In the genomic region with DNA sequence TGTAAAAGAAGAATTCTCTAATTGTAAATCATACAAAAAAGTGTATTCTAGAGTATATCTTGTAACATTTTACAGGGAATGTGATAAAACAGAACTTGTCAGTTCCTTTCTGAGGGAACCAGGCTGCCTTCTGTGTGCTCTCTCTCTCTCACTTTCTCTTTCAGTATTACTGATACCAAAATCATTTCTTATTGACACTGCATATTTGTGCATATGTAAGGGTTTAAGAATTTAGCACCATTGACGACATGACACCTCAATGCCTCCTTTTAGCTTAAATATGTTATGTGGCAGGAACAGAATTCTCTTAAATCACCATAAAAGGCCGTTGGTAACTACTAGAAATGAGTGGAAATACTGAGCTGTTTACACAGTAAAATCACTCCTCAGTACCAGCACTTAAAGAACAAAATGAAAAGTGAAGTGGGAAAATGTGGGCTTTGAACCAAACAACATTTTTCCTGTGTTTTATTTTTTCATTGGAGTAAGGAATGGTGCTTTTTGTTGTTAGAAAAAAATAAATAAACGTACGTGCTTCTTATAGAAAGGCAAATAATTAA, we compare ENCODE assay signal across 10 cellular contexts.
DNase-seq lines count a peak whose midpoint lies in the region; ATAC-seq lines count a peak whose summit lies in the region.
"Had no signal": no experiment of that assay in that cellular context is flagged by ENCODE, and none has a peak within 500 bp of the region (broad histone marks: within the 10 kb centered on the region; RNA-seq: fewer than 3 reads in every experiment).

No MANE protein-coding gene starts in this region.

- DNase-seq in DMS53 (lab: John Stamatoyannopoulos, UW): peak; percentile 57
- DNase-seq in RPMI7951 (ENCODE audit: low read depth): peak; percentile 9
- no peak for DNase-seq in HPDE6-E6E7 (ENCODE audit: extremely low spot score)
- DNase-seq in NCI-H446 (lab: John Stamatoyannopoulos, UW): no peak
- DNase-seq in superior temporal gyrus (ENCODE audit: extremely low spot score): no peak
- no peak for DNase-seq in activated CD4-positive, CD25-positive, alpha-beta regulatory T cell (lab: John Stamatoyannopoulos, UW)
- DNase-seq: activated CD4-positive, CD25-positive, alpha-beta regulatory T cell treated with anti-CD3 and anti-CD28 coated beads, Interleukin-2, amount 50 U/mL, for 72 hours; naive B cell had no signal

- ATAC-seq in GM19372 (IDR thresholded peaks at IDR 0.05; ENCODE audit: low read depth, unreplicated experiment) (peak; percentile 80), HG03025 (IDR thresholded peaks at IDR 0.05; ENCODE audit: low FRiP score, unreplicated experiment) (peak; percentile 74)

Comparison
In these comparisons a context has a peak if more than half of its experiments do, and no peak if none do; other contexts are left out.
1. DNase-seq: peak in DMS53 (single experiment) and RPMI7951 (single experiment); none in HPDE6-E6E7 (single experiment), NCI-H446 (0 of 2), superior temporal gyrus (single experiment) and activated CD4-positive, CD25-positive, alpha-beta regulatory T cell (0 of 4).